Comparison of ENCODE assay signal across 15 cellular contexts in genomic region chr9:85876628-85877027, GRCh38.
"Had no signal": no experiment of that assay in that cellular context is flagged by ENCODE, and none has a peak within 500 bp of the region (broad histone marks: within the 10 kb centered on the region; RNA-seq: fewer than 3 reads in every experiment).

No MANE protein-coding gene starts in this region.

- H3K27ac ChIP-seq: adrenal gland, colonic mucosa, prostate gland, stomach had no signal

- DNase-seq: activated CD4-positive, alpha-beta T cell treated with anti-CD3 and anti-CD28 coated beads for 48 hours; activated CD8-positive, alpha-beta T cell treated with anti-CD3 and anti-CD28 coated beads, Interleukin-2, amount 10 ng/mL, durations not matched to agents 7 days and 5 days; activated naive CD4-positive, alpha-beta T cell treated with anti-CD3 and anti-CD28 coated beads, Interleukin-2, amount 50 U/mL, for 16 hours; adrenal gland; caudate nucleus; colonic mucosa; effector CD8-positive, alpha-beta T cell; natural killer cell; stimulated activated CD4-positive, alpha-beta T cell treated with anti-CD3 and anti-CD28 coated beads, Interleukin-15, amount 100 ng/mL, for 24 hours; stimulated activated CD4-positive, alpha-beta T cell treated with anti-CD3 and anti-CD28 coated beads, Interleukin-4, amount 100 ng/mL, for 24 hours; stomach; T-helper 9 cell had no signal

- H3K4me1 ChIP-seq: adrenal gland, colonic mucosa, prostate gland, stomach had no signal

- H3K4me3 ChIP-seq: adrenal gland, colonic mucosa, lung, prostate gland, stomach had no signal

- H3K9me3 ChIP-seq: adrenal gland, colonic mucosa, prostate gland, stomach had no signal

- H3K27me3 ChIP-seq: adrenal gland, colonic mucosa, stomach had no signal

- ATAC-seq: activated CD8-positive, alpha-beta T cell treated with anti-CD3 and anti-CD28 coated beads, Interleukin-2, amount 10 ng/mL, durations not matched to agents 7 days and 5 days; activated T-helper 17 cell treated with anti-CD3 and anti-CD28 coated beads, Interleukin-2, amount 50 U/mL, for 72 hours; natural killer cell had no signal

- H3K36me3 ChIP-seq: adrenal gland, colonic mucosa, prostate gland had no signal
